In genomic region chr20:15699431-15700146, GRCh38 we compare ENCODE assay signal across 1 cellular context.
TF ChIP-seq lines count a peak whose summit lies in the region.

No MANE protein-coding gene starts in this region.

TF ChIP-seq in SK-N-SH, 30 proteins besides CTCF, POLR2A, EP300 and RAD21 (continued from another document):
- TF ChIP-seq MXI1 (IDR thresholded peaks at IDR 0.05; ENCODE audit: low read depth, low read length): no peak
- TF ChIP-seq, protein P1, sequence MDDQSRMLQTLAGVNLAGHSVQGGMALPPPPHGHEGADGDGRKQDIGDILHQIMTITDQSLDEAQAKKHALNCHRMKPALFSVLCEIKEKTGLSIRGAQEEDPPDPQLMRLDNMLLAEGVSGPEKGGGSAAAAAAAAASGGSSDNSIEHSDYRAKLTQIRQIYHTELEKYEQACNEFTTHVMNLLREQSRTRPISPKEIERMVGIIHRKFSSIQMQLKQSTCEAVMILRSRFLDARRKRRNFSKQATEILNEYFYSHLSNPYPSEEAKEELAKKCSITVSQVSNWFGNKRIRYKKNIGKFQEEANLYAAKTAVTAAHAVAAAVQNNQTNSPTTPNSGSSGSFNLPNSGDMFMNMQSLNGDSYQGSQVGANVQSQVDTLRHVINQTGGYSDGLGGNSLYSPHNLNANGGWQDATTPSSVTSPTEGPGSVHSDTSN (IDR thresholded peaks at IDR 0.05): no peak
